ENCODE assay signal across 18 cellular contexts in the genomic region with DNA sequence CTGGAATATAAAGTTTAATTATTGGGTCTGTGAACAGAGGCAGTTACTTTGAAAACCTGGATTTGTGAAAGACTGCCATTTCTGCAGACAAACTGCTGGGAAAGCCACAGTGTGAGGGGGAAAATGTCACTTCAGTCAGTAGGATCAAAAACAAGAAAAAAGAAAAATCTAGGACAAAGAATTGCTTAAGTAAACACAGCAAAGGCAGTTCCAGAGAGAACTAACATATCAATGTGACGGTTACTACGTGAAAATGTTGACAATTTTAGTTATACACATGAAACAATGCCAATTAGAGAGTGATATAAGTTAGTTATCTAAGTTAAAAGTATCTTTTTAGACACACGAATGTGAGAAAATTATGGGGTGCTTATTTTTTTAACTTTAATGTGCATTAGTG.
"Had no signal": no experiment of that assay in that cellular context is flagged by ENCODE, and none has a peak within 500 bp of the region (broad histone marks: within the 10 kb centered on the region; RNA-seq: fewer than 3 reads in every experiment).

No MANE protein-coding gene starts in this region.

- H3K4me3 ChIP-seq: colonic mucosa, heart left ventricle, lung, psoas muscle had no signal

- H3K9me3 ChIP-seq: colonic mucosa had no signal

- H3K4me3 Mint-ChIP-seq: naive thymus-derived CD4-positive, alpha-beta T cell had no signal

- H3K4me1 ChIP-seq: colonic mucosa, heart left ventricle, psoas muscle had no signal

- H3K27ac ChIP-seq: colonic mucosa, heart left ventricle, psoas muscle had no signal

- H3K36me3 ChIP-seq: colonic mucosa, heart left ventricle had no signal

- ATAC-seq: heart left ventricle; left colon; left ventricle myocardium superior; naive thymus-derived CD4-positive, alpha-beta T cell; psoas muscle; sciatic nerve had no signal

- H3K27me3 Mint-ChIP-seq: naive thymus-derived CD4-positive, alpha-beta T cell had no signal

- DNase-seq: cerebellar nuclear complex; colonic mucosa; dermis blood vessel endothelial cell; erythroblast; heart left ventricle; hippocampal formation; left colon; left ventricle myocardium superior; naive thymus-derived CD4-positive, alpha-beta T cell; occipital lobe; psoas muscle; retina; stimulated activated CD4-positive, alpha-beta T cell treated with anti-CD3 and anti-CD28 coated beads, Interleukin-12 subunit alpha, Interleukin-12 subunit beta, amount 100 ng/mL, for 4 hours; stimulated activated CD4-positive, alpha-beta T cell treated with anti-CD3 and anti-CD28 coated beads, Interleukin-2, amount 100 ng/mL, for 48 hours; stimulated activated naive CD4-positive, alpha-beta T cell treated with Interleukin-2 at 50 U/mL for 16 hours; trophoblast cell had no signal

- H3K27ac Mint-ChIP-seq: naive thymus-derived CD4-positive, alpha-beta T cell had no signal

- H3K27me3 ChIP-seq: colonic mucosa, heart left ventricle had no signal
